ENCODE assay signal across 17 cellular contexts in the genomic region with DNA sequence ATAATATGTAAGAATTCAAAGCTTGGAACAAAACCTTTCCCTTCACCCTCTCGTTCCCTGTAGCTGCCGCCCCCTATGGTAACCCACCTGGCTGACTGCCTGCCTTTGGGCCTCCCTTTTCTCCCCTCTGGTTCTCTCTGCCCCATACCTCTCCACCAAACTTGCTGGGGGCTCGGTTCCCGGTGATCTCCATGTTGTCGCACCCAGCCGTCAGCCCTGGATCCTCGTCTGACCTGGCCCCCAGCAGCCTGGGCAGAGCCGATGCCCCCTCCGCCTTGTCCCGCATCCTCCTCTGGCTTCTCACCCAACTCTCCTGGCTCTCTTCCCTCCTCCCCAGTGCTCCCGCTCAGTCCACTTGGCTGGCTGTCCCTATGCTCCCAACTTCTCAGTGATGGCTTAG. TPM values are rescaled to one million over a fixed set of nuclear protein-coding genes. Genes with fewer than 3 reads are reported as not detected.
DNase-seq lines count a peak whose midpoint lies in the region; ATAC-seq and TF ChIP-seq lines count a peak whose summit lies in the region.
"Had no signal": no experiment of that assay in that cellular context is flagged by ENCODE, and none has a peak within 500 bp of the region (broad histone marks: within the 10 kb centered on the region; RNA-seq: fewer than 3 reads in every experiment).

No MANE protein-coding gene starts in this region.

- no peak overlapping the region for H3K4me3 ChIP-seq in H7 (ENCODE audit: insufficient read depth, low read depth, low read length)
- H3K4me3 ChIP-seq in PC-9: no peak overlapping the region
- H3K4me3 ChIP-seq: GM12878 had no signal

- peaks cover 50% of the 10 kb centered on the region for H3K27me3 Mint-ChIP-seq in activated CD4-positive, alpha-beta memory T cell treated with anti-CD3 and anti-CD28 coated beads, Interleukin-2, amount 10 ng/mL, durations not matched to agents 7 days and 5 days
- peaks cover 22% of the 10 kb centered on the region for H3K27me3 Mint-ChIP-seq in activated CD4-positive, alpha-beta memory T cell treated with anti-CD3 and anti-CD28 coated beads for 36 hours

- peaks cover 14% of the 10 kb centered on the region for H3K4me1 Mint-ChIP-seq in activated CD4-positive, alpha-beta memory T cell treated with anti-CD3 and anti-CD28 coated beads, Interleukin-2, amount 10 ng/mL, durations not matched to agents 7 days and 5 days
- peaks cover 5% of the 10 kb centered on the region for H3K4me1 Mint-ChIP-seq in activated CD4-positive, alpha-beta memory T cell treated with anti-CD3 and anti-CD28 coated beads for 36 hours (ENCODE audit: low read depth)

- no peaks in the 10 kb centered on the region for H4K20me1 ChIP-seq in PC-9 (ENCODE audit: insufficient read depth)

- ATAC-seq in GM21717 (IDR thresholded peaks at IDR 0.05; ENCODE audit: unreplicated experiment): no peak
- ATAC-seq: GM12878, PC-3 had no signal

- no peak overlapping the region for H2AFZ ChIP-seq in PC-9

- H3K9me3 ChIP-seq in PC-9 (ENCODE audit: insufficient read depth, low read depth): no peaks in the 10 kb centered on the region

- H3K4me2 ChIP-seq in PC-9: no peak overlapping the region

- H3K27ac ChIP-seq in PC-9: no peak overlapping the region
- H3K27ac ChIP-seq: 22Rv1 had no signal

- DNase-seq in activated CD4-positive, alpha-beta memory T cell treated with anti-CD3 and anti-CD28 coated beads, Interleukin-2, amount 10 ng/mL, durations not matched to agents 7 days and 5 days: peak; percentile 9
- DNase-seq in activated CD4-positive, alpha-beta memory T cell treated with anti-CD3 and anti-CD28 coated beads for 36 hours: no peak
- peak; percentile 41 for DNase-seq in H7
- peak; percentile 8 for DNase-seq in iPS-NIHi7 (ENCODE audit: extremely low spot score)
- DNase-seq in posterior vena cava (ENCODE audit: low spot score): peak; percentile 69
- no peak for DNase-seq in GM03348 (ENCODE audit: low spot score)
- DNase-seq in PC-9: no peak
- DNase-seq: CD8-positive, alpha-beta memory T cell; DMS79 treated with DMSO at 0.1 percent for 48 hours; GOT3; NCI-H1105 treated with DMSO at 0.1 percent for 48 hours; NCI-H187 treated with DMSO at 0.1 percent for 48 hours; NCI-H446; PC-3 had no signal

- no peaks in the 10 kb centered on the region for H3K9me2 ChIP-seq in PC-9 (ENCODE audit: insufficient read depth)

- H3K4me1 ChIP-seq in PC-9 (replicated peaks; ENCODE audit: insufficient read depth): no peaks in the 10 kb centered on the region

- H3K79me2 ChIP-seq in PC-9 (ENCODE audit: low read depth): no peaks in the 10 kb centered on the region

- H3K4me3 Mint-ChIP-seq in activated CD4-positive, alpha-beta memory T cell treated with anti-CD3 and anti-CD28 coated beads, Interleukin-2, amount 10 ng/mL, durations not matched to agents 7 days and 5 days: no peak overlapping the region
- H3K4me3 Mint-ChIP-seq in activated CD4-positive, alpha-beta memory T cell treated with anti-CD3 and anti-CD28 coated beads for 36 hours: no peak overlapping the region

- no TSS peak for BruUV-seq in PC-9 (replicated peaks; lab: Mats Ljungman, UMichigan)

- H3K36me3 Mint-ChIP-seq in activated CD4-positive, alpha-beta memory T cell treated with anti-CD3 and anti-CD28 coated beads, Interleukin-2, amount 10 ng/mL, durations not matched to agents 7 days and 5 days (ENCODE audit: low read depth): no peaks in the 10 kb centered on the region
- no peaks in the 10 kb centered on the region for H3K36me3 Mint-ChIP-seq in activated CD4-positive, alpha-beta memory T cell treated with anti-CD3 and anti-CD28 coated beads for 36 hours

- H3K36me3 ChIP-seq in H7 (replicated peaks; ENCODE audit: control insufficient read depth, insufficient read depth, low read length) (no peaks in the 10 kb centered on the region), PC-9 (ENCODE audit: low read depth) (no peaks in the 10 kb centered on the region)

- POLR2A ChIA-PET in activated CD4-positive, alpha-beta memory T cell treated with anti-CD3 and anti-CD28 coated beads, Interleukin-2, amount 10 ng/mL, durations not matched to agents 7 days and 5 days (lab: Charles Lee): no interaction called here
- POLR2A ChIA-PET in activated CD4-positive, alpha-beta memory T cell treated with anti-CD3 and anti-CD28 coated beads for 36 hours (lab: Charles Lee): no interaction called here
- POLR2A ChIA-PET in PC-9 (lab: Charles Lee; ENCODE audit: unreplicated experiment): no interaction called here

- TF ChIP-seq CTCF in PC-9 (conservative IDR thresholded peaks at IDR 0.05): no peak

- CTCF ChIA-PET in activated CD4-positive, alpha-beta memory T cell treated with anti-CD3 and anti-CD28 coated beads, Interleukin-2, amount 10 ng/mL, durations not matched to agents 7 days and 5 days (lab: Charles Lee): interaction anchor here (0.5 to 1.4 kb wide), 5 partner anchors 10 to 144 kb away, joined by 3 to 4 read pairs (median 3); no protein-coding TSS in a partner anchor
- CTCF ChIA-PET in activated CD4-positive, alpha-beta memory T cell treated with anti-CD3 and anti-CD28 coated beads for 36 hours (lab: Charles Lee): interaction anchor here (0.7 to 2.5 kb wide), 11 partner anchors 8 to 199 kb away, joined by 3 to 12 read pairs (median 4); no protein-coding TSS in a partner anchor
- CTCF ChIA-PET in PC-9 (lab: Charles Lee): no interaction called here

- H3K27me3 ChIP-seq in H7 (ENCODE audit: control insufficient read depth, insufficient read depth, low read length) (no peaks in the 10 kb centered on the region; the same call in 1 of the 2 replicates), PC-9 (ENCODE audit: insufficient read depth, low read depth) (peaks cover 40% of the 10 kb centered on the region)

- no peaks in the 10 kb centered on the region for H3F3A ChIP-seq in PC-9 (ENCODE audit: insufficient read depth, low read depth)

- intact Hi-C loops in activated CD4-positive, alpha-beta memory T cell treated with anti-CD3 and anti-CD28 coated beads for 36 hours (cut with micrococcal nuclease): loop anchor here (10.0 kb wide), 1 partner anchor 506 kb away; no protein-coding TSS in a partner anchor
- intact Hi-C loops in posterior vena cava (cut with DNase I) (no loop called here), PC-9 (cut with micrococcal nuclease; ENCODE audit: unreplicated experiment) (loop anchor here (10.0 kb wide), 1 partner anchor 304 kb away; no protein-coding TSS in a partner anchor)

- no peaks in the 10 kb centered on the region for H3K9me3 Mint-ChIP-seq in activated CD4-positive, alpha-beta memory T cell treated with anti-CD3 and anti-CD28 coated beads, Interleukin-2, amount 10 ng/mL, durations not matched to agents 7 days and 5 days
- H3K9me3 Mint-ChIP-seq in activated CD4-positive, alpha-beta memory T cell treated with anti-CD3 and anti-CD28 coated beads for 36 hours: no peaks in the 10 kb centered on the region
- H3K9me3 Mint-ChIP-seq: CD8-positive, alpha-beta memory T cell had no signal

- no peak overlapping the region for H3K27ac Mint-ChIP-seq in activated CD4-positive, alpha-beta memory T cell treated with anti-CD3 and anti-CD28 coated beads, Interleukin-2, amount 10 ng/mL, durations not matched to agents 7 days and 5 days
- H3K27ac Mint-ChIP-seq in activated CD4-positive, alpha-beta memory T cell treated with anti-CD3 and anti-CD28 coated beads for 36 hours: no peak overlapping the region

RNA-seq across cellular contexts. Expression of a gene that starts 4.5 kb away (rescaled TPM):
- total RNA-seq in activated CD4-positive, alpha-beta memory T cell treated with anti-CD3 and anti-CD28 coated beads, Interleukin-2, amount 10 ng/mL, durations not matched to agents 7 days and 5 days: under 1 TPM; 0.13 to 0.23 TPM
- total RNA-seq in activated CD4-positive, alpha-beta memory T cell treated with anti-CD3 and anti-CD28 coated beads for 36 hours: under 1 TPM; 0.19 to 0.21 TPM
- total RNA-seq in H7 (2014; rRNA removed; shearing (Covaris generic)): 0.04 and 0.42 TPM in 2 replicates
- total RNA-seq in posterior vena cava (1 to 10 TPM; 1.3 TPM), PC-9 (2021) (not detected in 2 replicates)
- total RNA-seq: GM12878 had no signal

RNA-seq across cellular contexts. Expression of a gene that starts 43.7 kb away (rescaled TPM):
- under 1 TPM; 0.08 to 0.10 TPM for total RNA-seq in activated CD4-positive, alpha-beta memory T cell treated with anti-CD3 and anti-CD28 coated beads, Interleukin-2, amount 10 ng/mL, durations not matched to agents 7 days and 5 days
- total RNA-seq in activated CD4-positive, alpha-beta memory T cell treated with anti-CD3 and anti-CD28 coated beads for 36 hours: under 1 TPM; 0.29 to 0.38 TPM
- total RNA-seq in H7 (2014; rRNA removed; shearing (Covaris generic)): 2.2 and 3.4 TPM in 2 replicates
- total RNA-seq in posterior vena cava (10 to 100 TPM; 10.9 to 11.6 TPM), PC-9 (2021) (0.28 and 0.48 TPM in 2 replicates)
- total RNA-seq: GM12878 had no signal

Comparison
In these comparisons a context has a peak if more than half of its experiments do, and no peak if none do; other contexts are left out.
1. DNase-seq: peak in activated CD4-positive, alpha-beta memory T cell treated with anti-CD3 and anti-CD28 coated beads, Interleukin-2, amount 10 ng/mL, durations not matched to agents 7 days and 5 days (single experiment), H7 (single experiment), iPS-NIHi7 (single experiment) and posterior vena cava (single experiment); none in activated CD4-positive, alpha-beta memory T cell treated with anti-CD3 and anti-CD28 coated beads for 36 hours (single experiment), GM03348 (single experiment) and PC-9 (0 of 2).
2. intact Hi-C loops: an anchor here in activated CD4-positive, alpha-beta memory T cell treated with anti-CD3 and anti-CD28 coated beads for 36 hours (10.0 kb wide) and PC-9 (10.0 kb wide); none called in posterior vena cava.